22 cellular contexts compared by ENCODE assay signal in genomic region chr7:392822-393221, GRCh38.
A peak's percentile ranks its signal among the peaks of the same experiment; 100 is the strongest.
DNase-seq lines count a peak whose midpoint lies in the region; ATAC-seq, FAIRE-seq and TF ChIP-seq lines count a peak whose summit lies in the region.
"Had no signal": no experiment of that assay in that cellular context is flagged by ENCODE, and none has a peak within 500 bp of the region (broad histone marks: within the 10 kb centered on the region; RNA-seq: fewer than 3 reads in every experiment).

No MANE protein-coding gene starts in this region.

- CTCF ChIA-PET in HepG2 (lab: Yijun Ruan, JAX; ENCODE audit: low intra/inter-chr PET ratio, low total read pairs) = no interaction called here

- no peak for TF ChIP-seq RAD21 in HepG2 (CRISPR knock-in tag; IDR thresholded peaks at IDR 0.05)

- 41% methylated on average over 3 of the region's 3 CpGs for WGBS in HepG2 (ENCODE audit: low lambda C conversion rate)
- WGBS in right lobe of liver (ENCODE audit: insufficient coverage, low coverage, low lambda C conversion rate, missing lambda C conversion rate) = 71% methylated on average over 3 of the region's 3 CpGs

- no peak overlapping the region for H3K9ac ChIP-seq in HepG2 (ENCODE audit: insufficient read depth, low read depth, low read length)
- H3K9ac ChIP-seq: BLaER1 had no signal

- H3K27me3 ChIP-seq in HepG2 (ENCODE audit: control insufficient read depth in 1 of 2, insufficient read depth in 2 of 2, low read length in 2 of 2) (peaks cover 8 to 32% of the 10 kb centered on the region in 2 experiments; a peak in 4 of 5 replicates), right lobe of liver (no peaks in the 10 kb centered on the region), osteoblast (ENCODE audit: insufficient read depth, low read length) (no peaks in the 10 kb centered on the region)
- H3K27me3 ChIP-seq: BE2C, BLaER1 had no signal

- H3K79me2 ChIP-seq in HepG2 (ENCODE audit: insufficient read depth, low read length) (no peaks in the 10 kb centered on the region), osteoblast (ENCODE audit: insufficient read depth, low read length) (no peaks in the 10 kb centered on the region)

- H3K9me3 ChIP-seq in HepG2 (ENCODE audit: low read length) (peaks cover 15% of the 10 kb centered on the region), right lobe of liver (peaks cover 0 to 7% (median 0%) of the 10 kb centered on the region in 4 donors), osteoblast (ENCODE audit: low read depth, low read length) (no peaks in the 10 kb centered on the region)
- H3K9me3 ChIP-seq: BE2C had no signal

- H2AFZ ChIP-seq in HepG2 (ENCODE audit: low read length) (no peak overlapping the region), osteoblast (ENCODE audit: low read length) (no peak overlapping the region)

- TF ChIP-seq POLR2A in HepG2 (IDR thresholded peaks at IDR 0.05; ENCODE audit: insufficient read depth in 1 of 2, low read depth in 2 of 2, low read length in 2 of 2) = no peak
- no peak for TF ChIP-seq POLR2A in right lobe of liver (IDR thresholded peaks at IDR 0.05)

- no peak overlapping the region for H3K4me2 ChIP-seq in HepG2 (ENCODE audit: low read depth, low read length)
- H3K4me2 ChIP-seq in osteoblast (ENCODE audit: insufficient read depth, low read length) = no peak overlapping the region
- H3K4me2 ChIP-seq: BLaER1 had no signal

- intact Hi-C loops in HepG2 (cut with micrococcal nuclease; ENCODE audit: unreplicated experiment) = no loop called here
- intact Hi-C loops in right lobe of liver (cut with DNase I) = no loop called here

- no TSS peak for BruUV-seq in HepG2 (replicated peaks; lab: Mats Ljungman, UMichigan)

- no peak for ATAC-seq in HepG2
- ATAC-seq in right lobe of liver = no peak

- in situ Hi-C loops in HepG2 (cut with HindIII; ENCODE audit: extremely low pct_ligation_motif_present, low pct_unique_long_range_greater_than_20kb) = no loop called here

- H3K27ac ChIP-seq in HepG2 (ENCODE audit: extremely low read length, insufficient read depth, low read length) = no peak overlapping the region
- no peak overlapping the region for H3K27ac ChIP-seq in right lobe of liver
- no peak overlapping the region for H3K27ac ChIP-seq in osteoblast (ENCODE audit: low read depth, low read length)
- H3K27ac ChIP-seq: BLaER1 had no signal

- TF ChIP-seq CTCF in HepG2 (CRISPR knock-in tag; IDR thresholded peaks at IDR 0.05) = no peak
- TF ChIP-seq CTCF in right lobe of liver (IDR thresholded peaks at IDR 0.05) = no peak
- TF ChIP-seq CTCF in osteoblast (IDR thresholded peaks at IDR 0.05; ENCODE audit: extremely low read depth, low read depth, low read length) = no peak

- H4K20me1 ChIP-seq in HepG2 (ENCODE audit: insufficient read depth, low read length) (no peaks in the 10 kb centered on the region), osteoblast (ENCODE audit: insufficient read depth, low read length) (no peaks in the 10 kb centered on the region)
- H4K20me1 ChIP-seq: BLaER1 had no signal

- H3K36me3 ChIP-seq in HepG2 (replicated peaks in 1 of 2; ENCODE audit: control insufficient read depth in 1 of 2, insufficient read depth in 2 of 2, low read length in 2 of 2) (no peaks in the 10 kb centered on the region), right lobe of liver (no peaks in the 10 kb centered on the region), osteoblast (ENCODE audit: insufficient read depth, low read length) (no peaks in the 10 kb centered on the region)
- H3K36me3 ChIP-seq: BE2C had no signal

- H3K4me3 ChIP-seq in HepG2 (replicated peaks in 1 of 3; ENCODE audit: insufficient read depth in 1 of 3, low read depth in 2 of 3, low read length in 3 of 3) = no peak overlapping the region
- no peak overlapping the region for H3K4me3 ChIP-seq in right lobe of liver
- H3K4me3 ChIP-seq in osteoblast (ENCODE audit: insufficient read depth, low read length) = no peak overlapping the region
- H3K4me3 ChIP-seq: BLaER1 had no signal

- DNase-seq in HepG2 (ENCODE audit: low spot score) = no peak
- DNase-seq in right lobe of liver = no peak
- DNase-seq in OCI-M1 (lab: John Stamatoyannopoulos, UW) = peak; percentile 0
- DNase-seq in osteoblast (ENCODE audit: insufficient read length, low spot score, missing footprints) = peak; percentile 44
- no peak for DNase-seq in epidermal melanocyte (ENCODE audit: insufficient read length, low spot score)
- DNase-seq in SKM-1 treated with dmso at 0.1 percent for 144 hours (lab: John Stamatoyannopoulos, UW; ENCODE audit: unreplicated experiment) = no peak
- DNase-seq: ACHN; BE2C; C1 segment of cervical spinal cord; Caco-2; Calu3; CD4-positive, alpha-beta memory T cell; CD4-positive, CD25-positive, alpha-beta regulatory T cell; CD8-positive, alpha-beta memory T cell; DMS79 treated with DMSO at 0.1 percent for 48 hours; GF-D8 had no signal

- no peak for FAIRE-seq in HepG2 (lab: Jason Lieb, UNC)
- FAIRE-seq: A204.1, D721Med, G401.6, GM12891, GM19239 had no signal

- TF ChIP-seq EP300 in HepG2 (IDR thresholded peaks at IDR 0.05; ENCODE audit: low read depth in 2 of 2, low read length in 2 of 2) (no peak), HepG2 (CRISPR knock-in tag; IDR thresholded peaks at IDR 0.05; ENCODE audit: borderline replicate concordance) (no peak)

- H3K4me1 ChIP-seq in HepG2 (ENCODE audit: insufficient read depth, low read length) = peaks cover 17% of the 10 kb centered on the region
- no peaks in the 10 kb centered on the region for H3K4me1 ChIP-seq in right lobe of liver
- H3K4me1 ChIP-seq in osteoblast (ENCODE audit: insufficient read depth, low read length) = no peaks in the 10 kb centered on the region
- H3K4me1 ChIP-seq: BE2C, Caco-2 had no signal

- POLR2A ChIA-PET in HepG2 (lab: Yijun Ruan, JAX) = no interaction called here

TF ChIP-seq in HepG2, 621 proteins besides CTCF, POLR2A, EP300 and RAD21:
- TF ChIP-seq ATF7 (IDR thresholded peaks at IDR 0.05) = peak; percentile 69; the same call in 1 of the 2 replicates
- no peak for TF ChIP-seq ATF7 (CRISPR knock-in tag; IDR thresholded peaks at IDR 0.05)
- TF ChIP-seq ZNF569 (CRISPR knock-in tag; IDR thresholded peaks at IDR 0.05; ENCODE audit: borderline replicate concordance) = no peak

Comparison
In these comparisons a context has a peak if more than half of its experiments do, and no peak if none do; other contexts are left out.
1. DNase-seq: peak in OCI-M1 (single experiment) and osteoblast (single experiment); none in HepG2 (single experiment), right lobe of liver (0 of 3), epidermal melanocyte (single experiment) and SKM-1 treated with dmso at 0.1 percent for 144 hours (single experiment).